1 cellular context compared by ENCODE assay signal in the genomic region with DNA sequence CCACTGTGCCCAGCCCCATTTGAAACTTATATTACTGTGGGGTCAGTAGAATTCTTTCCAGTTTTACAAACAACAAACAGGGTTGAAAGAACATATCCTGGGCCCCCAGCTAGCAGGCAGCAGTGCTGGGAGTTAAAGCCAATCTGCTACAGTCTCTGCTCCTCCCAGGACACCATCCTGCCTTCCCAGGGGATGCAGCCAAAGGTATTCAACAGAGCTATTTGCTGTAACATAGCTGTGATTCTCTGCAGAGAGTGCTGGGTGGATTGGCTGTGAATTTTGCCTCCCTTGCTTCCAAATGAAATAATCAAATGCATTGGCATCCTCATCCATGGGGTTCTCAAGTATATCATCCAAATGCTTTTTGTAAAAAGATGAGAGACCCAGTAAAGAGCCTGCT.
TF ChIP-seq lines count a peak whose summit lies in the region.

No MANE protein-coding gene starts in this region.

TF ChIP-seq in H1, 55 proteins besides CTCF, POLR2A, EP300 and RAD21 (continued from another document):
- no peak for TF ChIP-seq PHF8 (conservative IDR thresholded peaks at IDR 0.05; ENCODE audit: low read depth, low read length)
- no peak for TF ChIP-seq TBP (IDR thresholded peaks at IDR 0.05; ENCODE audit: low read depth, low read length)
- no peak for TF ChIP-seq SP2 (IDR thresholded peaks at IDR 0.05; ENCODE audit: low read length)
- TF ChIP-seq GTF2F1 (IDR thresholded peaks at IDR 0.05; ENCODE audit: borderline replicate concordance, low read depth, low read length), result no peak
- TF ChIP-seq BRCA1 (IDR thresholded peaks at IDR 0.05; ENCODE audit: low read depth, low read length), result no peak
- peak; percentile 28 for TF ChIP-seq ASH2L (IDR thresholded peaks at IDR 0.05; ENCODE audit: low read length)
- no peak for TF ChIP-seq NRF1 (IDR thresholded peaks at IDR 0.05; ENCODE audit: low read depth, low read length)
- TF ChIP-seq BACH1 (IDR thresholded peaks at IDR 0.05; ENCODE audit: low read length), result no peak
- TF ChIP-seq KDM5A (IDR thresholded peaks at IDR 0.05; ENCODE audit: low read length), result no peak
- TF ChIP-seq SIX5 (IDR thresholded peaks at IDR 0.05; ENCODE audit: low read depth, low read length), result no peak
- no peak for TF ChIP-seq CHD2 (IDR thresholded peaks at IDR 0.05; ENCODE audit: low read length)
- TF ChIP-seq SP1 (IDR thresholded peaks at IDR 0.05; ENCODE audit: low read depth, low read length), result no peak
- no peak for TF ChIP-seq KDM1A (IDR thresholded peaks at IDR 0.05; ENCODE audit: borderline replicate concordance, low read length)
- no peak for TF ChIP-seq SIN3A (conservative IDR thresholded peaks at IDR 0.05 in 1 of 2, IDR thresholded peaks at IDR 0.05 in 1 of 2; ENCODE audit: low read depth in 1 of 2, low read length in 2 of 2)
- no peak for TF ChIP-seq TCF12 (IDR thresholded peaks at IDR 0.05; ENCODE audit: low read depth, low read length)
- TF ChIP-seq SIRT6 (IDR thresholded peaks at IDR 0.05; ENCODE audit: low read length), result no peak
- TF ChIP-seq CBX8 (IDR thresholded peaks at IDR 0.05; ENCODE audit: borderline replicate concordance, low read depth, low read length), result no peak
- no peak for TF ChIP-seq ZNF274 (IDR thresholded peaks at IDR 0.05; ENCODE audit: borderline replicate concordance, extremely low read depth, low read length)
- no peak for TF ChIP-seq TAF7 (optimal IDR thresholded peaks at IDR 0.05; ENCODE audit: borderline replicate concordance, low read depth, low read length)
- peak; percentile 63 for TF ChIP-seq TEAD4 (IDR thresholded peaks at IDR 0.05; ENCODE audit: low read depth, low read length)
- no peak for TF ChIP-seq SUZ12 (IDR thresholded peaks at IDR 0.05; ENCODE audit: low read length)
- TF ChIP-seq RNF2 (IDR thresholded peaks at IDR 0.05; ENCODE audit: borderline replicate concordance, low read depth, low read length, missing control alignments, poor library complexity, severe bottlenecking), result no peak
- TF ChIP-seq HDAC2 (IDR thresholded peaks at IDR 0.05; ENCODE audit: borderline replicate concordance in 1 of 2, low read depth in 2 of 2, low read length in 2 of 2), result no peak
- TF ChIP-seq, protein P1, sequence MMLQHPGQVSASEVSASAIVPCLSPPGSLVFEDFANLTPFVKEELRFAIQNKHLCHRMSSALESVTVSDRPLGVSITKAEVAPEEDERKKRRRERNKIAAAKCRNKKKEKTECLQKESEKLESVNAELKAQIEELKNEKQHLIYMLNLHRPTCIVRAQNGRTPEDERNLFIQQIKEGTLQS (IDR thresholded peaks at IDR 0.05; ENCODE audit: insufficient read depth, low read depth, low read length), result no peak
- no peak for TF ChIP-seq GABPA (IDR thresholded peaks at IDR 0.05; ENCODE audit: borderline replicate concordance, insufficient read depth, low read length)
- TF ChIP-seq, protein P2, sequence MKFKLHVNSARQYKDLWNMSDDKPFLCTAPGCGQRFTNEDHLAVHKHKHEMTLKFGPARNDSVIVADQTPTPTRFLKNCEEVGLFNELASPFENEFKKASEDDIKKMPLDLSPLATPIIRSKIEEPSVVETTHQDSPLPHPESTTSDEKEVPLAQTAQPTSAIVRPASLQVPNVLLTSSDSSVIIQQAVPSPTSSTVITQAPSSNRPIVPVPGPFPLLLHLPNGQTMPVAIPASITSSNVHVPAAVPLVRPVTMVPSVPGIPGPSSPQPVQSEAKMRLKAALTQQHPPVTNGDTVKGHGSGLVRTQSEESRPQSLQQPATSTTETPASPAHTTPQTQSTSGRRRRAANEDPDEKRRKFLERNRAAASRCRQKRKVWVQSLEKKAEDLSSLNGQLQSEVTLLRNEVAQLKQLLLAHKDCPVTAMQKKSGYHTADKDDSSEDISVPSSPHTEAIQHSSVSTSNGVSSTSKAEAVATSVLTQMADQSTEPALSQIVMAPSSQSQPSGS (IDR thresholded peaks at IDR 0.05; ENCODE audit: low read length), result peak; percentile 27; the same call in 1 of the 2 replicates
- TF ChIP-seq YY1 (IDR thresholded peaks at IDR 0.05; ENCODE audit: low read depth, low read length), result no peak
- TF ChIP-seq TAF1 (IDR thresholded peaks at IDR 0.05; ENCODE audit: low read depth, low read length), result peak; percentile 43; the same call in 1 of the 2 replicates
- no peak for TF ChIP-seq EZH2 (IDR thresholded peaks at IDR 0.05; ENCODE audit: low read depth, low read length, severe bottlenecking)
- no peak for TF ChIP-seq JUN (IDR thresholded peaks at IDR 0.05; ENCODE audit: low read depth, low read length)
- TF ChIP-seq EGR1 (IDR thresholded peaks at IDR 0.05; ENCODE audit: borderline replicate concordance, low read depth, low read length), result no peak
- TF ChIP-seq, protein P3, sequence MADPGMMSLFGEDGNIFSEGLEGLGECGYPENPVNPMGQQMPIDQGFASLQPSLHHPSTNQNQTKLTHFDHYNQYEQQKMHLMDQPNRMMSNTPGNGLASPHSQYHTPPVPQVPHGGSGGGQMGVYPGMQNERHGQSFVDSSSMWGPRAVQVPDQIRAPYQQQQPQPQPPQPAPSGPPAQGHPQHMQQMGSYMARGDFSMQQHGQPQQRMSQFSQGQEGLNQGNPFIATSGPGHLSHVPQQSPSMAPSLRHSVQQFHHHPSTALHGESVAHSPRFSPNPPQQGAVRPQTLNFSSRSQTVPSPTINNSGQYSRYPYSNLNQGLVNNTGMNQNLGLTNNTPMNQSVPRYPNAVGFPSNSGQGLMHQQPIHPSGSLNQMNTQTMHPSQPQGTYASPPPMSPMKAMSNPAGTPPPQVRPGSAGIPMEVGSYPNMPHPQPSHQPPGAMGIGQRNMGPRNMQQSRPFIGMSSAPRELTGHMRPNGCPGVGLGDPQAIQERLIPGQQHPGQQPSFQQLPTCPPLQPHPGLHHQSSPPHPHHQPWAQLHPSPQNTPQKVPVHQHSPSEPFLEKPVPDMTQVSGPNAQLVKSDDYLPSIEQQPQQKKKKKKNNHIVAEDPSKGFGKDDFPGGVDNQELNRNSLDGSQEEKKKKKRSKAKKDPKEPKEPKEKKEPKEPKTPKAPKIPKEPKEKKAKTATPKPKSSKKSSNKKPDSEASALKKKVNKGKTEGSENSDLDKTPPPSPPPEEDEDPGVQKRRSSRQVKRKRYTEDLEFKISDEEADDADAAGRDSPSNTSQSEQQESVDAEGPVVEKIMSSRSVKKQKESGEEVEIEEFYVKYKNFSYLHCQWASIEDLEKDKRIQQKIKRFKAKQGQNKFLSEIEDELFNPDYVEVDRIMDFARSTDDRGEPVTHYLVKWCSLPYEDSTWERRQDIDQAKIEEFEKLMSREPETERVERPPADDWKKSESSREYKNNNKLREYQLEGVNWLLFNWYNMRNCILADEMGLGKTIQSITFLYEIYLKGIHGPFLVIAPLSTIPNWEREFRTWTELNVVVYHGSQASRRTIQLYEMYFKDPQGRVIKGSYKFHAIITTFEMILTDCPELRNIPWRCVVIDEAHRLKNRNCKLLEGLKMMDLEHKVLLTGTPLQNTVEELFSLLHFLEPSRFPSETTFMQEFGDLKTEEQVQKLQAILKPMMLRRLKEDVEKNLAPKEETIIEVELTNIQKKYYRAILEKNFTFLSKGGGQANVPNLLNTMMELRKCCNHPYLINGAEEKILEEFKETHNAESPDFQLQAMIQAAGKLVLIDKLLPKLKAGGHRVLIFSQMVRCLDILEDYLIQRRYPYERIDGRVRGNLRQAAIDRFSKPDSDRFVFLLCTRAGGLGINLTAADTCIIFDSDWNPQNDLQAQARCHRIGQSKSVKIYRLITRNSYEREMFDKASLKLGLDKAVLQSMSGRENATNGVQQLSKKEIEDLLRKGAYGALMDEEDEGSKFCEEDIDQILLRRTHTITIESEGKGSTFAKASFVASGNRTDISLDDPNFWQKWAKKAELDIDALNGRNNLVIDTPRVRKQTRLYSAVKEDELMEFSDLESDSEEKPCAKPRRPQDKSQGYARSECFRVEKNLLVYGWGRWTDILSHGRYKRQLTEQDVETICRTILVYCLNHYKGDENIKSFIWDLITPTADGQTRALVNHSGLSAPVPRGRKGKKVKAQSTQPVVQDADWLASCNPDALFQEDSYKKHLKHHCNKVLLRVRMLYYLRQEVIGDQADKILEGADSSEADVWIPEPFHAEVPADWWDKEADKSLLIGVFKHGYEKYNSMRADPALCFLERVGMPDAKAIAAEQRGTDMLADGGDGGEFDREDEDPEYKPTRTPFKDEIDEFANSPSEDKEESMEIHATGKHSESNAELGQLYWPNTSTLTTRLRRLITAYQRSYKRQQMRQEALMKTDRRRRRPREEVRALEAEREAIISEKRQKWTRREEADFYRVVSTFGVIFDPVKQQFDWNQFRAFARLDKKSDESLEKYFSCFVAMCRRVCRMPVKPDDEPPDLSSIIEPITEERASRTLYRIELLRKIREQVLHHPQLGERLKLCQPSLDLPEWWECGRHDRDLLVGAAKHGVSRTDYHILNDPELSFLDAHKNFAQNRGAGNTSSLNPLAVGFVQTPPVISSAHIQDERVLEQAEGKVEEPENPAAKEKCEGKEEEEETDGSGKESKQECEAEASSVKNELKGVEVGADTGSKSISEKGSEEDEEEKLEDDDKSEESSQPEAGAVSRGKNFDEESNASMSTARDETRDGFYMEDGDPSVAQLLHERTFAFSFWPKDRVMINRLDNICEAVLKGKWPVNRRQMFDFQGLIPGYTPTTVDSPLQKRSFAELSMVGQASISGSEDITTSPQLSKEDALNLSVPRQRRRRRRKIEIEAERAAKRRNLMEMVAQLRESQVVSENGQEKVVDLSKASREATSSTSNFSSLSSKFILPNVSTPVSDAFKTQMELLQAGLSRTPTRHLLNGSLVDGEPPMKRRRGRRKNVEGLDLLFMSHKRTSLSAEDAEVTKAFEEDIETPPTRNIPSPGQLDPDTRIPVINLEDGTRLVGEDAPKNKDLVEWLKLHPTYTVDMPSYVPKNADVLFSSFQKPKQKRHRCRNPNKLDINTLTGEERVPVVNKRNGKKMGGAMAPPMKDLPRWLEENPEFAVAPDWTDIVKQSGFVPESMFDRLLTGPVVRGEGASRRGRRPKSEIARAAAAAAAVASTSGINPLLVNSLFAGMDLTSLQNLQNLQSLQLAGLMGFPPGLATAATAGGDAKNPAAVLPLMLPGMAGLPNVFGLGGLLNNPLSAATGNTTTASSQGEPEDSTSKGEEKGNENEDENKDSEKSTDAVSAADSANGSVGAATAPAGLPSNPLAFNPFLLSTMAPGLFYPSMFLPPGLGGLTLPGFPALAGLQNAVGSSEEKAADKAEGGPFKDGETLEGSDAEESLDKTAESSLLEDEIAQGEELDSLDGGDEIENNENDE (IDR thresholded peaks at IDR 0.05; ENCODE audit: insufficient replicate concordance, low read length), result no peak
- TF ChIP-seq CTBP2 (IDR thresholded peaks at IDR 0.05; ENCODE audit: borderline replicate concordance, insufficient read depth, insufficient read length, low read length), result no peak
- TF ChIP-seq CEBPB (IDR thresholded peaks at IDR 0.05; ENCODE audit: low read depth, low read length), result no peak
- TF ChIP-seq FOSL1 (IDR thresholded peaks at IDR 0.05; ENCODE audit: insufficient read depth, low read depth, low read length), result no peak
- TF ChIP-seq SRF (IDR thresholded peaks at IDR 0.05; ENCODE audit: low read depth, low read length), result no peak
- TF ChIP-seq E2F6 (IDR thresholded peaks at IDR 0.05), result peak; percentile 28; the same call in 1 of the 2 replicates
- 0 out of 2 replicates have a peak, but pooled peaks have one; percentile 52 for TF ChIP-seq SP4 (IDR thresholded peaks at IDR 0.05; ENCODE audit: low read length)
- TF ChIP-seq POLR2AphosphoS5 (IDR thresholded peaks at IDR 0.05; ENCODE audit: low read depth, low read length), result peak; percentile 64
- TF ChIP-seq HDAC6 (IDR thresholded peaks at IDR 0.05; ENCODE audit: low read depth, low read length), result no peak
- TF ChIP-seq CHD1 (IDR thresholded peaks at IDR 0.05; ENCODE audit: low read depth, low read length), result no peak
- no peak for TF ChIP-seq RXRA (IDR thresholded peaks at IDR 0.05; ENCODE audit: insufficient read depth, low read depth, low read length)
- no peak for TF ChIP-seq BCL11A (IDR thresholded peaks at IDR 0.05; ENCODE audit: low read depth in 2 of 2, low read length in 2 of 2)
- peak; percentile 76; the same call in 1 of the 2 replicates for TF ChIP-seq RBBP5 (IDR thresholded peaks at IDR 0.05; ENCODE audit: borderline replicate concordance, low read depth, low read length)
- TF ChIP-seq JUND (IDR thresholded peaks at IDR 0.05; ENCODE audit: low read length), result no peak
- TF ChIP-seq CREB1 (IDR thresholded peaks at IDR 0.05), result no peak
- no peak for TF ChIP-seq CBX5 (IDR thresholded peaks at IDR 0.05; ENCODE audit: low read depth, low read length)
- TF ChIP-seq NANOG (IDR thresholded peaks at IDR 0.05; ENCODE audit: insufficient read depth, low read depth, low read length, poor library complexity, severe bottlenecking), result no peak
- TF ChIP-seq, protein P4, sequence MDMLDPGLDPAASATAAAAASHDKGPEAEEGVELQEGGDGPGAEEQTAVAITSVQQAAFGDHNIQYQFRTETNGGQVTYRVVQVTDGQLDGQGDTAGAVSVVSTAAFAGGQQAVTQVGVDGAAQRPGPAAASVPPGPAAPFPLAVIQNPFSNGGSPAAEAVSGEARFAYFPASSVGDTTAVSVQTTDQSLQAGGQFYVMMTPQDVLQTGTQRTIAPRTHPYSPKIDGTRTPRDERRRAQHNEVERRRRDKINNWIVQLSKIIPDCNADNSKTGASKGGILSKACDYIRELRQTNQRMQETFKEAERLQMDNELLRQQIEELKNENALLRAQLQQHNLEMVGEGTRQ (IDR thresholded peaks at IDR 0.05; ENCODE audit: low read length), result no peak
- no peak for TF ChIP-seq POU5F1 (IDR thresholded peaks at IDR 0.05; ENCODE audit: low read depth, low read length)
